In genomic region chr17:8167526-8167925, GRCh38 we compare ENCODE assay signal across 25 cellular contexts.
"Had no signal": no experiment of that assay in that cellular context is flagged by ENCODE, and none has a peak within 500 bp of the region (broad histone marks: within the 10 kb centered on the region; RNA-seq: fewer than 3 reads in every experiment).

No MANE protein-coding gene starts in this region.

- H3K9me3 ChIP-seq: SJSA1 had no signal

- H3K4me3 ChIP-seq: K562, SJSA1, SK-N-MC had no signal

- H3K9me3 Mint-ChIP-seq: IgD-negative memory B cell had no signal

- DNase-seq: Kasumi-1, MM.1S, NCI-H1092 treated with DMSO at 0.1 percent for 48 hours, NCI-H1436, NCI-H187, NCI-H2029, NCI-H2081 treated with DMSO at 0.1 percent for 48 hours, NCI-H2171, NCI-H226, NCI-H446, NCI-H510A, NCI-H524 treated with DMSO at 0.1 percent for 48 hours, NCI-H69, NCI-H774, PC-3, SHP77 treated with DMSO at 0.1 percent for 48 hours, SW 1271 had no signal

- H3K27me3 ChIP-seq: SJSA1 had no signal

- H3K4me2 ChIP-seq: KMS-11 had no signal

- H3K4me3 Mint-ChIP-seq: IgD-negative memory B cell had no signal

- H3K36me3 Mint-ChIP-seq: IgD-negative memory B cell had no signal

- ATAC-seq: K562, Panc1, PC-3, Right ventricle myocardium inferior had no signal

- H3K9ac ChIP-seq: KMS-11 had no signal

- H3K27ac ChIP-seq: HL-60, KMS-11, SJSA1, SK-N-MC had no signal
